9 cellular contexts compared by ENCODE assay signal in genomic region chr1:92973203-92973907, GRCh38. TPM values are rescaled to one million over a fixed set of nuclear protein-coding genes. Genes with fewer than 3 reads are reported as not detected.
DNase-seq lines count a peak whose midpoint lies in the region; ATAC-seq and TF ChIP-seq lines count a peak whose summit lies in the region.
"Had no signal": no experiment of that assay in that cellular context is flagged by ENCODE, and none has a peak within 500 bp of the region (broad histone marks: within the 10 kb centered on the region; RNA-seq: fewer than 3 reads in every experiment).

No MANE protein-coding gene starts in this region.

- H3K36me3 Mint-ChIP-seq in activated CD8-positive, alpha-beta T cell treated with anti-CD3 and anti-CD28 coated beads for 36 hours (ENCODE audit: low read depth) = no peaks in the 10 kb centered on the region
- no peaks in the 10 kb centered on the region for H3K36me3 Mint-ChIP-seq in naive thymus-derived CD8-positive, alpha-beta T cell

- peak overlapping the region; percentile 22 for H3K4me3 Mint-ChIP-seq in activated CD8-positive, alpha-beta T cell treated with anti-CD3 and anti-CD28 coated beads for 36 hours
- peak overlapping the region in 1 of 10 donors; percentile 40 for H3K4me3 Mint-ChIP-seq in naive thymus-derived CD8-positive, alpha-beta T cell

- H3K27me3 Mint-ChIP-seq in activated CD8-positive, alpha-beta T cell treated with anti-CD3 and anti-CD28 coated beads for 36 hours = no peaks in the 10 kb centered on the region
- H3K27me3 Mint-ChIP-seq in naive thymus-derived CD8-positive, alpha-beta T cell = no peaks in the 10 kb centered on the region

- peak; percentile 35 for DNase-seq in DMS 273 (lab: John Stamatoyannopoulos, UW; ENCODE audit: unreplicated experiment)
- DNase-seq in DMS 273 treated with DMSO at 0.1 percent for 48 hours (lab: John Stamatoyannopoulos, UW) = no peak
- peak; percentile 72 for DNase-seq in MV-4-11 (lab: John Stamatoyannopoulos, UW)
- peak; percentile 60 for DNase-seq in activated CD8-positive, alpha-beta T cell treated with anti-CD3 and anti-CD28 coated beads for 36 hours
- no peak for DNase-seq in naive thymus-derived CD8-positive, alpha-beta T cell
- DNase-seq in posterior cingulate gyrus = no peak
- DNase-seq in foreskin fibroblast = no peak

- peaks cover 68% of the 10 kb centered on the region for H3K4me1 Mint-ChIP-seq in activated CD8-positive, alpha-beta T cell treated with anti-CD3 and anti-CD28 coated beads for 36 hours (ENCODE audit: low read depth)
- peaks cover 17 to 67% (median 29%) of the 10 kb centered on the region in 4 donors for H3K4me1 Mint-ChIP-seq in naive thymus-derived CD8-positive, alpha-beta T cell

- no peak overlapping the region for H3K4me3 ChIP-seq in foreskin fibroblast (ENCODE audit: low read depth in 1 of 2, low read length in 2 of 2)
- H3K4me3 ChIP-seq: SJSA1 had no signal

- CTCF ChIA-PET in activated CD8-positive, alpha-beta T cell treated with anti-CD3 and anti-CD28 coated beads for 36 hours (lab: Charles Lee) = interaction anchor here (0.8 to 22.8 kb wide), 5 partner anchors 11 to 114 kb away, joined by 3 to 492 read pairs (median 5); no protein-coding TSS in a partner anchor

- no peaks in the 10 kb centered on the region for H3K9me3 Mint-ChIP-seq in activated CD8-positive, alpha-beta T cell treated with anti-CD3 and anti-CD28 coated beads for 36 hours
- no peaks in the 10 kb centered on the region for H3K9me3 Mint-ChIP-seq in naive thymus-derived CD8-positive, alpha-beta T cell

- POLR2A ChIA-PET in activated CD8-positive, alpha-beta T cell treated with anti-CD3 and anti-CD28 coated beads for 36 hours (lab: Charles Lee) = interaction anchor here (1.8 kb wide), 1 partner anchor 12 kb away, joined by 9 read pairs; the partner anchor contains the start of gene DIPK1A
- POLR2A ChIA-PET in naive thymus-derived CD8-positive, alpha-beta T cell (lab: Charles Lee) = no interaction called here

- peak; percentile 65 for ATAC-seq in activated CD8-positive, alpha-beta T cell treated with anti-CD3 and anti-CD28 coated beads for 36 hours
- ATAC-seq in naive thymus-derived CD8-positive, alpha-beta T cell = no peak
- no peak for ATAC-seq in GM21619 (IDR thresholded peaks at IDR 0.05; ENCODE audit: unreplicated experiment)

- intact Hi-C loops in activated CD8-positive, alpha-beta T cell treated with anti-CD3 and anti-CD28 coated beads for 36 hours (cut with micrococcal nuclease) = loop anchor here (1.0 kb wide), 1 partner anchor 8 kb away; no protein-coding TSS in a partner anchor
- intact Hi-C loops in posterior cingulate gyrus (cut with DNase I) = no loop called here

- TF ChIP-seq CTCF in activated CD8-positive, alpha-beta T cell treated with anti-CD3 and anti-CD28 coated beads for 36 hours (IDR thresholded peaks at IDR 0.05) = no peak
- no peak for TF ChIP-seq CTCF in foreskin fibroblast (IDR thresholded peaks at IDR 0.05; ENCODE audit: low read depth, low read length)

- peak overlapping the region; percentile 94 for H3K27ac Mint-ChIP-seq in activated CD8-positive, alpha-beta T cell treated with anti-CD3 and anti-CD28 coated beads for 36 hours
- peak overlapping the region in 9 of 10 donors; percentile 0 to 88 (median 55) for H3K27ac Mint-ChIP-seq in naive thymus-derived CD8-positive, alpha-beta T cell

RNA-seq across cellular contexts. Expression of gene DIPK1A, which starts 12.1 kb away (rescaled TPM):
- 1 to 10 TPM; 8.1 to 9.0 TPM for total RNA-seq in activated CD8-positive, alpha-beta T cell treated with anti-CD3 and anti-CD28 coated beads for 36 hours
- total RNA-seq in naive thymus-derived CD8-positive, alpha-beta T cell = 10 to 100 TPM; 12.0 to 14.8 TPM
- polyA plus RNA-seq in naive thymus-derived CD8-positive, alpha-beta T cell = 10 to 100 TPM; 11.5 to 14.5 (median 14.1) TPM

Comparison
In these comparisons a context has a peak if more than half of its experiments do, and no peak if none do; other contexts are left out.
1. DNase-seq: peak in DMS 273 (single experiment), MV-4-11 (single experiment) and activated CD8-positive, alpha-beta T cell treated with anti-CD3 and anti-CD28 coated beads for 36 hours (single experiment); none in DMS 273 treated with DMSO at 0.1 percent for 48 hours (single experiment), naive thymus-derived CD8-positive, alpha-beta T cell (0 of 10), posterior cingulate gyrus (0 of 10) and foreskin fibroblast (0 of 2).